ENCODE assay signal across 11 cellular contexts in genomic region chr16:318628-319027, GRCh38. TPM values are rescaled to one million over a fixed set of nuclear protein-coding genes. Genes with fewer than 3 reads are reported as not detected.
DNase-seq lines count a peak whose midpoint lies in the region; TF ChIP-seq lines count a peak whose summit lies in the region.
"Had no signal": no experiment of that assay in that cellular context is flagged by ENCODE, and none has a peak within 500 bp of the region (broad histone marks: within the 10 kb centered on the region; RNA-seq: fewer than 3 reads in every experiment).

No MANE protein-coding gene starts in this region.

- no peak overlapping the region for H3K4me3 ChIP-seq in HUES64 (ENCODE audit: low read length)
- no peak overlapping the region for H3K4me3 ChIP-seq in astrocyte of the cerebellum (ENCODE audit: low read depth, low read length)
- H3K4me3 ChIP-seq in tibial artery = no peak overlapping the region
- H3K4me3 ChIP-seq: thyroid gland had no signal

- H3K9me3 ChIP-seq in HUES64 (ENCODE audit: insufficient read depth, low read depth, low read length) (no peaks in the 10 kb centered on the region), tibial artery (no peaks in the 10 kb centered on the region)
- H3K9me3 ChIP-seq: thyroid gland had no signal

- no peak overlapping the region for H3K9ac ChIP-seq in HUES64 (ENCODE audit: low read depth, low read length)

- H3K27me3 ChIP-seq in HUES64 (ENCODE audit: insufficient read depth, low read length) (no peaks in the 10 kb centered on the region), tibial artery (no peaks in the 10 kb centered on the region)
- H3K27me3 ChIP-seq: thyroid gland had no signal

- TF ChIP-seq CTCF in astrocyte of the cerebellum (IDR thresholded peaks at IDR 0.05; ENCODE audit: low read depth, low read length, missing control alignments) (peak; percentile 28), tibial artery (IDR thresholded peaks at IDR 0.05) (no peak)

- intact Hi-C loops in tibial artery (cut with DNase I; ENCODE audit: low total_unique reads) = no loop called here

- H3K36me3 ChIP-seq in HUES64 (ENCODE audit: insufficient read depth, low read length) (peaks cover 15% of the 10 kb centered on the region), tibial artery (peaks cover 8 to 29% (median 24%) of the 10 kb centered on the region in 3 donors)

- in situ Hi-C loops in astrocyte of the cerebellum (cut with HindIII; ENCODE audit: low sequenced_read_pairs) = no loop called here

- WGBS in HUES64 = 69% methylated on average over 22 of the region's 22 CpGs

- H3K27ac ChIP-seq in HUES64 (ENCODE audit: low read depth, low read length) (peak overlapping the region; percentile 65), tibial artery (no peak overlapping the region)
- H3K27ac ChIP-seq: thyroid gland had no signal

- DNase-seq in ELF-1 (ENCODE audit: low read depth, low spot score) = peak; percentile 90
- DNase-seq in astrocyte of the cerebellum (ENCODE audit: low read depth) = no peak
- DNase-seq in left kidney (ENCODE audit: low read depth, low spot score) = peak; percentile 31
- no peak for DNase-seq in retina
- DNase-seq in NCI-H526 (lab: John Stamatoyannopoulos, UW) = no peak
- DNase-seq in tibial artery = no peak
- DNase-seq in inferior parietal cortex (ENCODE audit: extremely low spot score) = no peak
- DNase-seq: activated naive CD4-positive, alpha-beta T cell treated with Interleukin-2 at 50 U/mL for 16 hours; mesenchymal stem cell; thyroid gland had no signal

- H3K4me1 ChIP-seq in HUES64 (ENCODE audit: insufficient read depth, low read length) (peaks cover 6% of the 10 kb centered on the region; the same call in 1 of the 2 replicates), tibial artery (peaks cover 0 to 8% (median 0%) of the 10 kb centered on the region in 4 donors)
- H3K4me1 ChIP-seq: thyroid gland had no signal

RNA-seq across cellular contexts. Expression of gene AXIN1, which starts 33.9 kb away (rescaled TPM):
- 23.7 TPM for polyA plus RNA-seq in HUES64 (2013, experiment 1 of 2)
- polyA plus RNA-seq in HUES64 (2013, experiment 2 of 2) = 22.8 TPM

RNA-seq across cellular contexts. Expression of gene PDIA2, which starts 35.7 kb away (rescaled TPM):
- polyA plus RNA-seq in HUES64 (2013, experiment 1 of 2) = not detected
- polyA plus RNA-seq in HUES64 (2013, experiment 2 of 2) = not detected

RNA-seq across cellular contexts. Expression of gene ARHGDIG, which starts 38.2 kb away (rescaled TPM):
- 0.70 TPM for polyA plus RNA-seq in HUES64 (2013, experiment 1 of 2)
- 0.70 TPM for polyA plus RNA-seq in HUES64 (2013, experiment 2 of 2)

RNA-seq across cellular contexts. Expression of gene RGS11, which starts 42.9 kb away (rescaled TPM):
- polyA plus RNA-seq in HUES64 (2013, experiment 1 of 2) = 0.25 TPM
- 0.19 TPM for polyA plus RNA-seq in HUES64 (2013, experiment 2 of 2)

RNA-seq across cellular contexts. Expression of gene MRPL28, which starts 51.7 kb away (rescaled TPM):
- 82.0 TPM for polyA plus RNA-seq in HUES64 (2013, experiment 1 of 2)
- polyA plus RNA-seq in HUES64 (2013, experiment 2 of 2) = 77.9 TPM

Comparison
In these comparisons a context has a peak if more than half of its experiments do, and no peak if none do; other contexts are left out.
1. DNase-seq: peak in ELF-1 (single experiment) and left kidney (single experiment); none in astrocyte of the cerebellum (single experiment), retina (single experiment), NCI-H526 (0 of 2), tibial artery (0 of 2) and inferior parietal cortex (single experiment).